In the genomic region with DNA sequence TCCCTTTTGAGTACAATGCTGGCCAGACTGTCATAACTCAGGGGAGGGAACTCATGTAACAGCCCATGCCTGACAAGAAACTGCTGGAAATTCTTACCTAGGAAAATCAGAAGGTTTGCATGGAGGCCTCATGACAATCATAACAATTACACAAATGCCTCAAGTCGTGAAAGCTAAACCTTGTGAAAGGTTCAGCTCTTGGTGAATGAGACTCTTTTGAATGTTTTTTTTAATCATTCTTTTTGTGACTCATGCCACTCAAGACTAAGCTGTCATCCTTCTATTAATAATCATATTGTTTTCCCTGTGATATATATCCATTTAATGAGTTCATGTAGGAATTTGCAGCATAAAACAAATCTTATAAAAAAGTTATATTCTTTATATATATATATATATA, we compare ENCODE assay signal across 21 cellular contexts.
DNase-seq lines count a peak whose midpoint lies in the region; FAIRE-seq and TF ChIP-seq lines count a peak whose summit lies in the region.
"Had no signal": no experiment of that assay in that cellular context is flagged by ENCODE, and none has a peak within 500 bp of the region (broad histone marks: within the 10 kb centered on the region; RNA-seq: fewer than 3 reads in every experiment).

No MANE protein-coding gene starts in this region.

- TF ChIP-seq CTCF in mammary epithelial cell (conservative IDR thresholded peaks at IDR 0.05 in 1 of 2, IDR thresholded peaks at IDR 0.05 in 1 of 2; ENCODE audit: extremely low read depth in 1 of 2, insufficient read depth in 1 of 2, low read depth in 1 of 2, low read length in 2 of 2) (no peak), breast epithelium (IDR thresholded peaks at IDR 0.05) (no peak), brain microvascular endothelial cell (IDR thresholded peaks at IDR 0.05; ENCODE audit: low read depth, low read length, missing control alignments) (no peak), keratinocyte (optimal IDR thresholded peaks at IDR 0.05 in 1 of 3, IDR thresholded peaks at IDR 0.05 in 1 of 3, conservative IDR thresholded peaks at IDR 0.05 in 1 of 3; ENCODE audit: extremely low read depth in 1 of 3, insufficient read depth in 2 of 3, low read length in 3 of 3) (no peak)

- CTCF ChIA-PET in mammary epithelial cell (lab: Charles Lee; ENCODE audit: low non-redundant PET) = no interaction called here

- in situ Hi-C loops in mammary epithelial cell (cut with MboI; ENCODE audit: low sequenced_read_pairs in 2 of 2) (no loop called here), brain microvascular endothelial cell (cut with HindIII; ENCODE audit: low pct_ligation_motif_present, low sequenced_read_pairs) (no loop called here)

- H3K79me2 ChIP-seq in mammary epithelial cell (ENCODE audit: insufficient read depth, low read length) (no peaks in the 10 kb centered on the region), keratinocyte (ENCODE audit: control insufficient read depth, insufficient read depth, low read length) (no peaks in the 10 kb centered on the region)

- no peaks in the 10 kb centered on the region for H3K9me1 ChIP-seq in keratinocyte (ENCODE audit: control insufficient read depth, extremely low read depth, insufficient read depth, low read length)

- H3K36me3 ChIP-seq in mammary epithelial cell (ENCODE audit: insufficient read depth, low read length) = no peaks in the 10 kb centered on the region
- H3K36me3 ChIP-seq in breast epithelium = no peaks in the 10 kb centered on the region
- no peaks in the 10 kb centered on the region for H3K36me3 ChIP-seq in brain microvascular endothelial cell (replicated peaks)
- no peaks in the 10 kb centered on the region for H3K36me3 ChIP-seq in keratinocyte (ENCODE audit: control insufficient read depth in 2 of 2, extremely low read depth in 1 of 2, insufficient read depth in 2 of 2, low read length in 2 of 2)

- no peak overlapping the region for H3K4me3 ChIP-seq in mammary epithelial cell (replicated peaks in 1 of 3; ENCODE audit: insufficient read depth in 1 of 3, low read depth in 2 of 3, low read length in 3 of 3)
- H3K4me3 ChIP-seq in breast epithelium = no peak overlapping the region
- H3K4me3 ChIP-seq in brain microvascular endothelial cell (ENCODE audit: low read depth, low read length) = no peak overlapping the region
- H3K4me3 ChIP-seq in keratinocyte (ENCODE audit: control insufficient read depth in 2 of 3, extremely low read depth in 1 of 3, insufficient read depth in 2 of 3, low read depth in 1 of 3, low read length in 3 of 3) = no peak overlapping the region

- H3K9me3 ChIP-seq in mammary epithelial cell (replicated peaks; ENCODE audit: insufficient read depth, low read length) (no peaks in the 10 kb centered on the region), breast epithelium (no peaks in the 10 kb centered on the region), keratinocyte (ENCODE audit: control insufficient read depth, low read depth, low read length) (no peaks in the 10 kb centered on the region)

- no peaks in the 10 kb centered on the region for H4K20me1 ChIP-seq in mammary epithelial cell (ENCODE audit: insufficient read depth, low read length)
- no peaks in the 10 kb centered on the region for H4K20me1 ChIP-seq in keratinocyte (ENCODE audit: control insufficient read depth, extremely low read depth, insufficient read depth, low read length)

- WGBS in mammary epithelial cell (ENCODE audit: low coverage, missing lambda C conversion rate) = 0% methylated on average over 1 of the region's 1 CpG

- BruUV-seq in mammary epithelial cell (replicated peaks; lab: Mats Ljungman, UMichigan) = no TSS peak

- H3K27me3 ChIP-seq in mammary epithelial cell (ENCODE audit: insufficient read depth, low read length) (no peaks in the 10 kb centered on the region), breast epithelium (no peaks in the 10 kb centered on the region), brain microvascular endothelial cell (replicated peaks) (no peaks in the 10 kb centered on the region), keratinocyte (ENCODE audit: control insufficient read depth, extremely low read depth, insufficient read depth, low read length) (no peaks in the 10 kb centered on the region)

- H2AFZ ChIP-seq in mammary epithelial cell (ENCODE audit: low read depth, low read length) (peak overlapping the region; percentile 25), keratinocyte (ENCODE audit: control insufficient read depth, low read length) (no peak overlapping the region)

- intact Hi-C loops in mammary epithelial cell (cut with micrococcal nuclease) = no loop called here
- intact Hi-C loops in breast epithelium (cut with DNase I; ENCODE audit: low total_unique reads) = no loop called here

- no peak for TF ChIP-seq POLR2A in breast epithelium (IDR thresholded peaks at IDR 0.05)
- TF ChIP-seq POLR2A in erythroblast (IDR thresholded peaks at IDR 0.05; ENCODE audit: low read length) = no peak

- H3K27ac ChIP-seq in mammary epithelial cell (ENCODE audit: insufficient read depth, low read depth, low read length) (peak overlapping the region; percentile 75), breast epithelium (no peak overlapping the region), brain microvascular endothelial cell (peak overlapping the region; percentile 76), keratinocyte (ENCODE audit: control insufficient read depth, insufficient read depth, low read length) (peak overlapping the region; percentile 29)
- H3K27ac ChIP-seq: HL-60 had no signal

- DNase-seq in mammary epithelial cell (peak; percentile 91), breast epithelium (ENCODE audit: low spot score in 2 of 2) (no peak), brain microvascular endothelial cell (peak; percentile 52), keratinocyte (ENCODE audit: low read depth, low spot score) (no peak), NCI-H526 treated with DMSO at 0.1 percent for 48 hours (lab: John Stamatoyannopoulos, UW) (no peak), mesenteric fat pad (ENCODE audit: low spot score) (no peak), erythroblast (lab: John Stamatoyannopoulos, UW) (no peak), GF-D8 (lab: John Stamatoyannopoulos, UW) (no peak)
- DNase-seq: activated B cell treated with CpG ODN at 0.5 μM for 24 hours; activated CD4-positive, alpha-beta memory T cell treated with anti-CD3 and anti-CD28 coated beads, Interleukin-2, amount 10 ng/mL, durations not matched to agents 7 days and 5 days; activated gamma-delta T cell treated with Interleukin-2 at 50 U/mL for 16 hours; Calu3; cortex of kidney; hippocampal formation; NCI-H1417; NCI-H510A treated with DMSO at 0.1 percent for 48 hours; stimulated activated CD4-positive, alpha-beta T cell treated with anti-CD3 and anti-CD28 coated beads, Interleukin-2, amount 100 ng/mL, for 48 hours; stimulated activated naive CD4-positive, alpha-beta T cell treated with Interleukin-2 at 50 U/mL for 16 hours; T-helper 9 cell had no signal

- peaks cover 36% of the 10 kb centered on the region for H3K4me1 ChIP-seq in mammary epithelial cell (ENCODE audit: insufficient read depth, low read length)
- H3K4me1 ChIP-seq in breast epithelium = no peaks in the 10 kb centered on the region
- peaks cover 40% of the 10 kb centered on the region for H3K4me1 ChIP-seq in keratinocyte (ENCODE audit: control insufficient read depth, extremely low read depth, insufficient read depth, low read length)

- dilution Hi-C loops in mammary epithelial cell (cut with HindIII; ENCODE audit: low sequenced_read_pairs) = no loop called here
- dilution Hi-C loops in keratinocyte (cut with MboI; ENCODE audit: extremely low pct_ligation_motif_present, low sequenced_read_pairs) = no loop called here

- H3K9ac ChIP-seq in mammary epithelial cell (ENCODE audit: insufficient read depth, low read length) (no peak overlapping the region), keratinocyte (ENCODE audit: control insufficient read depth, extremely low read depth, insufficient read depth, low read length) (no peak overlapping the region)

- peak; percentile 13 for FAIRE-seq in keratinocyte (lab: Jason Lieb, UNC)
- FAIRE-seq: H1 had no signal

- H3K4me2 ChIP-seq in mammary epithelial cell (ENCODE audit: insufficient read depth, low read depth, low read length) = no peak overlapping the region
- H3K4me2 ChIP-seq in keratinocyte (ENCODE audit: control insufficient read depth, extremely low read depth, insufficient read depth, low read depth, low read length) = no peak overlapping the region

Comparison
In these comparisons a context has a peak if more than half of its experiments do, and no peak if none do; other contexts are left out.
1. DNase-seq: peak in mammary epithelial cell (single experiment) and brain microvascular endothelial cell (single experiment); none in breast epithelium (0 of 2), keratinocyte (single experiment), NCI-H526 treated with DMSO at 0.1 percent for 48 hours (single experiment), mesenteric fat pad (single experiment), erythroblast (0 of 2) and GF-D8 (single experiment).
2. H3K27ac ChIP-seq: peak in mammary epithelial cell (single experiment), brain microvascular endothelial cell (single experiment) and keratinocyte (single experiment); none in breast epithelium (0 of 2).